Comparison of ENCODE assay signal across 28 cellular contexts in the genomic region with DNA sequence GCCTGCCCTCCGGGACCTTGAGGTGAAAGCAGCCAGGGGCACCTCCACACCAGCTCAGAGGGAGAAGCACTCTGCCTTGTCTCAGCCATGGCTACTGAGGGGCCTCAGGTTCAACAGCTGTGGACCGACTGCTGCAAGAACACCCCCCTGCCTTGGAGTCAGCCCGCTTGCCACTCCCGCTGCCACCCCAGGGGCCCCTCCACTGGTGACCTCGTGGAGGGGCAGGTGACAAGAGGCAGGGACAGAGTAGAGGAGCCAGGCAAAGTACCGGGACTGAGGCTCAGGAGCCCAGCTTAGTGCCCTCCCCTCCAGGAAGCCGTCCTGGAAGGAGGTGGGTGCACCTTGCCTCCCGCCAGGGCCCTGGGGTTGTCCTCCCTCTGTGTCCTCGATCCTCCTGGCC.
"Had no signal": no experiment of that assay in that cellular context is flagged by ENCODE, and none has a peak within 500 bp of the region (broad histone marks: within the 10 kb centered on the region; RNA-seq: fewer than 3 reads in every experiment).

No MANE protein-coding gene starts in this region.

- H3K9me3 ChIP-seq: adrenal gland, body of pancreas had no signal

- H3K4me3 ChIP-seq: adrenal gland, body of pancreas had no signal

- FAIRE-seq: colon, endometrium, endothelial cell of umbilical vein, frontal cortex had no signal

- H3K27ac ChIP-seq: adrenal gland, body of pancreas, epithelial cell of prostate, VCaP had no signal

- ATAC-seq: activated CD8-positive, alpha-beta T cell treated with anti-CD3 and anti-CD28 coated beads for 36 hours; activated naive CD8-positive, alpha-beta T cell treated with anti-CD3 and anti-CD28 coated beads, Interleukin-2, amount 50 U/mL, for 24 hours; activated T-cell treated with anti-CD3 and anti-CD28 coated beads, Interleukin-2, amount 50 U/mL, for 4 hours; activated T-helper 17 cell treated with anti-CD3 and anti-CD28 coated beads, Interleukin-2, amount 50 U/mL, for 72 hours; body of pancreas; T-cell; WTC11 had no signal

- DNase-seq: activated CD4-positive, alpha-beta T cell treated with anti-CD3 and anti-CD28 coated beads for 48 hours; activated CD4-positive, alpha-beta T cell treated with anti-CD3 and anti-CD28 coated beads, Interleukin-2, amount 50 U/mL, for 1 hour; activated CD4-positive, alpha-beta T cell treated with anti-CD3 and anti-CD28 coated beads, Interleukin-2, amount 50 U/mL, for 48 hours; activated CD8-positive, alpha-beta memory T cell treated with anti-CD3 and anti-CD28 coated beads for 24 hours; activated CD8-positive, alpha-beta T cell treated with anti-CD3 and anti-CD28 coated beads for 36 hours; activated effector memory CD4-positive, alpha-beta T cell treated with Interleukin-2 at 50 U/mL for 16 hours; activated gamma-delta T cell treated with Interleukin-2 at 50 U/mL for 16 hours; activated naive CD4-positive, alpha-beta T cell treated with anti-CD3 and anti-CD28 coated beads for 36 hours; activated naive CD8-positive, alpha-beta T cell treated with anti-CD3 and anti-CD28 coated beads for 36 hours; activated naive CD8-positive, alpha-beta T cell treated with anti-CD3 and anti-CD28 coated beads, Interleukin-2, amount 50 U/mL, for 24 hours; activated T-cell treated with anti-CD3 and anti-CD28 coated beads, Interleukin-2, amount 50 U/mL, for 4 hours; adrenal gland; amygdala; aorta; body of pancreas; cortex of kidney; dermis blood vessel endothelial cell; effector CD4-positive, alpha-beta T cell; T-cell; T1000 had no signal

- H3K4me1 ChIP-seq: adrenal gland, body of pancreas had no signal

- H3K27me3 ChIP-seq: adrenal gland, body of pancreas had no signal
